ENCODE assay signal across 20 cellular contexts in genomic region chr10:36670616-36671402, GRCh38.
A peak's percentile ranks its signal among the peaks of the same experiment; 100 is the strongest.
DNase-seq lines count a peak whose midpoint lies in the region; ATAC-seq and TF ChIP-seq lines count a peak whose summit lies in the region.
"Had no signal": no experiment of that assay in that cellular context is flagged by ENCODE, and none has a peak within 500 bp of the region (broad histone marks: within the 10 kb centered on the region; RNA-seq: fewer than 3 reads in every experiment).

No MANE protein-coding gene starts in this region.

- TF ChIP-seq CTCF in A673 (conservative IDR thresholded peaks at IDR 0.05; ENCODE audit: low read depth, low read length) (no peak), chondrocyte (IDR thresholded peaks at IDR 0.05) (no peak), WERI-Rb-1 (IDR thresholded peaks at IDR 0.05; ENCODE audit: low read depth, low read length) (no peak)

- H3K27ac ChIP-seq in A673 (ENCODE audit: low read depth, low read length, poor library complexity, severe bottlenecking) (peak overlapping the region; percentile 20), WERI-Rb-1 (no peak overlapping the region)
- H3K27ac ChIP-seq: spleen had no signal

- no peaks in the 10 kb centered on the region for H3K9me3 Mint-ChIP-seq in chondrocyte (ENCODE audit: low read depth)

- ATAC-seq in GM18868 (IDR thresholded peaks at IDR 0.05; ENCODE audit: unreplicated experiment), result no peak
- ATAC-seq: activated CD4-positive, CD25-positive, alpha-beta regulatory T cell treated with anti-CD3 and anti-CD28 coated beads, Interleukin-2, amount 50 U/mL, for 24 hours; stimulated activated naive CD8-positive, alpha-beta T cell treated with anti-CD3 and anti-CD28 coated beads, Interleukin-15, Interleukin-2, amounts not matched to agents 100 U/mL and 50 U/mL, for 24 hours had no signal

- H3K4me3 Mint-ChIP-seq in chondrocyte (ENCODE audit: unreplicated experiment), result no peak overlapping the region
- H3K4me3 Mint-ChIP-seq: activated CD4-positive, alpha-beta memory T cell treated with anti-CD3 and anti-CD28 coated beads, Interleukin-2, amount 10 ng/mL, durations not matched to agents 7 days and 5 days; central memory CD8-positive, alpha-beta T cell had no signal

- peaks cover 19% of the 10 kb centered on the region for H3K4me1 ChIP-seq in A673 (ENCODE audit: insufficient read depth, low read length, poor library complexity, severe bottlenecking)
- H3K4me1 ChIP-seq: spleen had no signal

- intact Hi-C loops in A673 (cut with micrococcal nuclease; ENCODE audit: unreplicated experiment), result loop anchor here (1.0 kb wide), 1 partner anchor 160 kb away; no protein-coding TSS in a partner anchor

- POLR2A ChIA-PET in A673 (lab: Charles Lee; ENCODE audit: low non-redundant PET), result interaction anchor here (0.6 kb wide), 1 partner anchor 799 kb away, joined by 8 read pairs; no protein-coding TSS in a partner anchor

- H3K36me3 ChIP-seq in A673 (ENCODE audit: insufficient read depth, low read length, poor library complexity, severe bottlenecking), result no peaks in the 10 kb centered on the region
- no peaks in the 10 kb centered on the region for H3K36me3 ChIP-seq in WERI-Rb-1
- H3K36me3 ChIP-seq: spleen, tibial artery had no signal

- H3K9me3 ChIP-seq in A673 (ENCODE audit: low read depth, low read length, poor library complexity, severe bottlenecking), result no peaks in the 10 kb centered on the region
- H3K9me3 ChIP-seq in WERI-Rb-1 (ENCODE audit: severe bottlenecking), result no peaks in the 10 kb centered on the region
- H3K9me3 ChIP-seq: spleen, tibial artery had no signal

- peaks cover 54% of the 10 kb centered on the region for H3K4me1 Mint-ChIP-seq in chondrocyte (ENCODE audit: low read depth)
- H3K4me1 Mint-ChIP-seq: activated CD4-positive, alpha-beta memory T cell treated with anti-CD3 and anti-CD28 coated beads, Interleukin-2, amount 10 ng/mL, durations not matched to agents 7 days and 5 days; central memory CD8-positive, alpha-beta T cell had no signal

- DNase-seq in A673 (ENCODE audit: low spot score), result peak; percentile 42
- peak; percentile 30 for DNase-seq in HCEC 1CT
- DNase-seq in chondrocyte (ENCODE audit: low spot score), result no peak
- peak; percentile 48 to 90 for DNase-seq in lung microvascular endothelial cell (ENCODE audit: low read depth in 2 of 2)
- no peak for DNase-seq in amniotic stem cell (lab: John Stamatoyannopoulos, UW)
- no peak for DNase-seq in WERI-Rb-1
- DNase-seq in retina, result no peak
- DNase-seq: activated CD4-positive, alpha-beta memory T cell treated with anti-CD3 and anti-CD28 coated beads, Interleukin-2, amount 10 ng/mL, durations not matched to agents 7 days and 5 days; activated T-cell treated with anti-CD3 and anti-CD28 coated beads, Interleukin-2, amount 50 U/mL, for 1 hour; Calu3; NCI-H2171 treated with DMSO at 0.1 percent for 48 hours; NCI-H69; spleen; stimulated activated CD4-positive, alpha-beta T cell treated with anti-CD3 and anti-CD28 coated beads, Interleukin-4, amount 100 ng/mL, for 1 hour; stimulated activated naive CD8-positive, alpha-beta T cell treated with anti-CD3 and anti-CD28 coated beads, Interleukin-15, Interleukin-2, amounts not matched to agents 100 U/mL and 50 U/mL, for 24 hours; tibial artery had no signal

- no TSS peak for BruUV-seq in A673 (replicated peaks; lab: Mats Ljungman, UMichigan)

- peak overlapping the region; percentile 89 for H3K27ac Mint-ChIP-seq in chondrocyte (ENCODE audit: unreplicated experiment)
- H3K27ac Mint-ChIP-seq: activated CD4-positive, alpha-beta memory T cell treated with anti-CD3 and anti-CD28 coated beads, Interleukin-2, amount 10 ng/mL, durations not matched to agents 7 days and 5 days had no signal

- H3K36me3 Mint-ChIP-seq in chondrocyte (ENCODE audit: low read depth), result no peaks in the 10 kb centered on the region

- H3K27me3 ChIP-seq in A673 (replicated peaks; ENCODE audit: insufficient read depth, low read depth, low read length, poor library complexity), result no peaks in the 10 kb centered on the region
- H3K27me3 ChIP-seq in WERI-Rb-1 (ENCODE audit: insufficient read depth, low read depth, severe bottlenecking), result no peaks in the 10 kb centered on the region
- H3K27me3 ChIP-seq: spleen, tibial artery had no signal

- no peak overlapping the region for H3K4me3 ChIP-seq in A673 (ENCODE audit: low read depth, low read length, poor library complexity, severe bottlenecking)
- H3K4me3 ChIP-seq in WERI-Rb-1 (ENCODE audit: low read depth, low read length), result no peak overlapping the region
- H3K4me3 ChIP-seq: lung, spleen, tibial artery had no signal

- CTCF ChIA-PET in A673 (lab: Charles Lee), result no interaction called here

- H3K27me3 Mint-ChIP-seq in chondrocyte (ENCODE audit: low read depth), result no peaks in the 10 kb centered on the region
- H3K27me3 Mint-ChIP-seq: activated CD4-positive, alpha-beta memory T cell treated with anti-CD3 and anti-CD28 coated beads, Interleukin-2, amount 10 ng/mL, durations not matched to agents 7 days and 5 days; central memory CD8-positive, alpha-beta T cell had no signal

Comparison
In these comparisons a context has a peak if more than half of its experiments do, and no peak if none do; other contexts are left out.
1. DNase-seq: peak in A673 (single experiment), HCEC 1CT (single experiment) and lung microvascular endothelial cell (2 of 2); none in chondrocyte (single experiment), amniotic stem cell (single experiment), WERI-Rb-1 (single experiment) and retina (single experiment).